ENCODE assay signal across 31 cellular contexts in genomic region chr16:28834873-28835863, GRCh38. TPM values are rescaled to one million over a fixed set of nuclear protein-coding genes. Genes with fewer than 3 reads are reported as not detected.
DNase-seq lines count a peak whose midpoint lies in the region; ATAC-seq, FAIRE-seq and TF ChIP-seq lines count a peak whose summit lies in the region.
"Had no signal": no experiment of that assay in that cellular context is flagged by ENCODE, and none has a peak within 500 bp of the region (broad histone marks: within the 10 kb centered on the region; RNA-seq: fewer than 3 reads in every experiment).

No MANE protein-coding gene starts in this region.

- H3K79me1 ChIP-seq in IMR-90 (ENCODE audit: low read depth in 1 of 2, low read length in 2 of 2) (peaks cover 26 to 37% of the 10 kb centered on the region in 2 experiments), trophoblast cell (ENCODE audit: low read length) (no peaks in the 10 kb centered on the region)

- CTCF ChIA-PET in IMR-90 (lab: Yijun Ruan, JAX) (no interaction called here), K562 (lab: Yijun Ruan, JAX; ENCODE audit: low intra/inter-chr PET ratio) (no interaction called here)

- H3K9ac ChIP-seq in IMR-90 (ENCODE audit: low read depth, low read length) = no peak overlapping the region
- peak overlapping the region in 1 of 2 experiments; percentile 39; a peak in 2 of 4 replicates for H3K9ac ChIP-seq in K562 (ENCODE audit: insufficient read depth in 1 of 2, low read depth in 2 of 2, low read length in 2 of 2)
- no peak overlapping the region for H3K9ac ChIP-seq in trophoblast cell (ENCODE audit: low read length)

- H2AK9ac ChIP-seq in IMR-90 (replicated peaks; ENCODE audit: low read depth, low read length, poor library complexity) = no peak overlapping the region

- no peak overlapping the region for H2BK20ac ChIP-seq in IMR-90 (ENCODE audit: low read depth, low read length)

- H4K8ac ChIP-seq in IMR-90 (ENCODE audit: low read depth in 2 of 2, low read length in 2 of 2) = no peak overlapping the region
- H4K8ac ChIP-seq in trophoblast cell (ENCODE audit: low read depth, low read length) = no peak overlapping the region

- no peak for TF ChIP-seq EP300 in K562 (IDR thresholded peaks at IDR 0.05; ENCODE audit: low read length)

- no peak overlapping the region for H2BK15ac ChIP-seq in IMR-90 (ENCODE audit: low read depth, low read length)

- POLR2A ChIA-PET in IMR-90 (lab: Charles Lee; ENCODE audit: unreplicated experiment) (no interaction called here), K562 (lab: Yijun Ruan, JAX) (interaction anchor here (0.7 to 5.9 kb wide), 5 partner anchors 7 to 101 kb away, joined by 3 to 72 read pairs (median 10); partner anchors contain the start of gene TUFM)

- intact Hi-C loops in IMR-90 (cut with micrococcal nuclease) = no loop called here
- intact Hi-C loops in K562 (cut with micrococcal nuclease) = no loop called here
- intact Hi-C loops in CD14-positive monocyte (cut with micrococcal nuclease) = no loop called here

- TF ChIP-seq RAD21 in IMR-90 (IDR thresholded peaks at IDR 0.05; ENCODE audit: low read length) (no peak), K562 (CRISPR knock-in tag; conservative IDR thresholded peaks at IDR 0.05 in 1 of 2, IDR thresholded peaks at IDR 0.05 in 1 of 2) (no peak)

- no peak for TF ChIP-seq POLR2A in IMR-90 (IDR thresholded peaks at IDR 0.05; ENCODE audit: low read depth, low read length)
- TF ChIP-seq POLR2A in K562 (conservative IDR thresholded peaks at IDR 0.05) = peak; percentile 56; the same call in 1 of the 2 replicates

- no peak overlapping the region for H3K4me2 ChIP-seq in IMR-90 (ENCODE audit: low read depth, low read length)
- no peak overlapping the region for H3K4me2 ChIP-seq in K562 (ENCODE audit: insufficient read depth, low read length)
- H3K4me2 ChIP-seq in trophoblast cell (ENCODE audit: low read length) = no peak overlapping the region

- no peak overlapping the region for H4K12ac ChIP-seq in trophoblast cell (ENCODE audit: low read depth, low read length)

- dilution Hi-C loops in IMR-90 (cut with HindIII; ENCODE audit: low sequenced_read_pairs, unreplicated experiment) = no loop called here

- H3K23ac ChIP-seq in IMR-90 (ENCODE audit: low read depth, low read length) (no peak overlapping the region), trophoblast cell (ENCODE audit: low read length) (no peak overlapping the region)

- in situ Hi-C loops in IMR-90 (cut with MboI; ENCODE audit: low sequenced_read_pairs) = no loop called here
- in situ Hi-C loops in K562 (cut with MboI) = no loop called here

- no peak for FAIRE-seq in K562 (lab: Jason Lieb, UNC)
- FAIRE-seq: keratinocyte had no signal

- BruUV-seq in IMR-90 (replicated peaks; lab: Mats Ljungman, UMichigan) (TSS peak; percentile 29), K562 (replicated peaks; lab: Mats Ljungman, UMichigan) (no TSS peak)

- no peaks in the 10 kb centered on the region for H3K9me3 Mint-ChIP-seq in activated naive CD8-positive, alpha-beta T cell (ENCODE audit: low read depth)
- H3K9me3 Mint-ChIP-seq in activated naive CD8-positive, alpha-beta T cell treated with anti-CD3 and anti-CD28 coated beads, Interleukin-2, amount 50 U/mL, for 24 hours = no peaks in the 10 kb centered on the region
- no peaks in the 10 kb centered on the region for H3K9me3 Mint-ChIP-seq in CD14-positive monocyte
- H3K9me3 Mint-ChIP-seq: activated T-cell treated with anti-CD3 and anti-CD28 coated beads, Interleukin-2, amount 50 U/mL, for 4 hours; H9; naive thymus-derived CD8-positive, alpha-beta T cell had no signal

- no peak for TF ChIP-seq CTCF in IMR-90 (conservative IDR thresholded peaks at IDR 0.05; ENCODE audit: low read depth, low read length)
- no peak for TF ChIP-seq CTCF in K562 (IDR thresholded peaks at IDR 0.05 in 2 of 3, conservative IDR thresholded peaks at IDR 0.05 in 1 of 3; ENCODE audit: insufficient read depth in 2 of 3, low read depth in 1 of 3, low read length in 3 of 3)
- TF ChIP-seq CTCF in CD14-positive monocyte (IDR thresholded peaks at IDR 0.05) = no peak

- H3K4me3 ChIP-seq in IMR-90 (ENCODE audit: insufficient read depth, low read depth, low read length) (no peak overlapping the region), K562 (no peak overlapping the region), trophoblast cell (ENCODE audit: low read depth, low read length) (peak overlapping the region; percentile 48)
- H3K4me3 ChIP-seq: esophagus muscularis mucosa, lower lobe of right lung, Peyer's patch, prostate gland, upper lobe of left lung had no signal

- H2BK120ac ChIP-seq in IMR-90 (ENCODE audit: low read depth, low read length) (no peak overlapping the region), trophoblast cell (ENCODE audit: insufficient read depth, low read length, poor library complexity) (no peak overlapping the region)

- H4K91ac ChIP-seq in IMR-90 (ENCODE audit: insufficient read depth, low read depth, low read length) (no peak overlapping the region), trophoblast cell (ENCODE audit: low read depth, low read length) (no peak overlapping the region)

- DNase-seq in activated naive CD8-positive, alpha-beta T cell treated with anti-CD3 and anti-CD28 coated beads, Interleukin-2, amount 50 U/mL, for 24 hours = no peak
- DNase-seq in IMR-90 (no peak), K562 (ENCODE audit: extremely low read depth in 1 of 4, low spot score in 3 of 4) (no peak), trophoblast cell (no peak), cerebellum (ENCODE audit: low spot score) (no peak), CD14-positive monocyte (ENCODE audit: low spot score) (no peak)
- DNase-seq: ACHN; activated CD4-positive, alpha-beta T cell treated with anti-CD3 and anti-CD28 coated beads for 4 hours; activated CD8-positive, alpha-beta memory T cell treated with anti-CD3 and anti-CD28 coated beads for 24 hours; activated T-cell treated with anti-CD3 and anti-CD28 coated beads, Interleukin-2, amount 50 U/mL, for 4 hours; BE2C; foreskin fibroblast; H9; head of caudate nucleus; lower lobe of right lung; naive thymus-derived CD8-positive, alpha-beta T cell; NCI-H2107; NCI-H345; NCI-H748 treated with DMSO at 0.1 percent for 48 hours; nucleus accumbens; Peyer's patch; stimulated activated CD4-positive, alpha-beta T cell treated with anti-CD3 and anti-CD28 coated beads, Interleukin-4, amount 100 ng/mL, for 1 hour; substantia nigra; T1000; WERI-Rb-1 had no signal

- no peaks in the 10 kb centered on the region for H3K9me3 ChIP-seq in IMR-90 (ENCODE audit: control insufficient read depth, insufficient read depth, low read length)
- H3K9me3 ChIP-seq in K562 (replicated peaks; ENCODE audit: control insufficient read depth, insufficient read depth, low read depth, low read length) = no peaks in the 10 kb centered on the region
- no peaks in the 10 kb centered on the region for H3K9me3 ChIP-seq in trophoblast cell (ENCODE audit: insufficient read depth, low read depth, low read length)
- H3K9me3 ChIP-seq: BE2C, esophagus muscularis mucosa, lower lobe of right lung, Peyer's patch, prostate gland, upper lobe of left lung had no signal

- peaks cover 7% of the 10 kb centered on the region for H3K36me3 Mint-ChIP-seq in activated naive CD8-positive, alpha-beta T cell
- H3K36me3 Mint-ChIP-seq in activated naive CD8-positive, alpha-beta T cell treated with anti-CD3 and anti-CD28 coated beads, Interleukin-2, amount 50 U/mL, for 24 hours (ENCODE audit: low read depth) = peaks cover 69% of the 10 kb centered on the region
- peaks cover 77 to 90% of the 10 kb centered on the region in 2 donors for H3K36me3 Mint-ChIP-seq in CD14-positive monocyte

- no peaks in the 10 kb centered on the region for H3K27me3 Mint-ChIP-seq in activated naive CD8-positive, alpha-beta T cell
- H3K27me3 Mint-ChIP-seq in activated naive CD8-positive, alpha-beta T cell treated with anti-CD3 and anti-CD28 coated beads, Interleukin-2, amount 50 U/mL, for 24 hours = no peaks in the 10 kb centered on the region
- H3K27me3 Mint-ChIP-seq in CD14-positive monocyte (ENCODE audit: low read depth in 3 of 3) = no peaks in the 10 kb centered on the region
- H3K27me3 Mint-ChIP-seq: naive thymus-derived CD8-positive, alpha-beta T cell had no signal

- H3K79me2 ChIP-seq in K562 (ENCODE audit: control insufficient read depth, insufficient read depth, low read length) (peaks cover 11% of the 10 kb centered on the region; the same call in 1 of the 3 replicates), trophoblast cell (ENCODE audit: control insufficient read depth, insufficient read depth, low read length, poor library complexity) (no peaks in the 10 kb centered on the region)

- no peak for ATAC-seq in activated naive CD8-positive, alpha-beta T cell treated with anti-CD3 and anti-CD28 coated beads, Interleukin-2, amount 50 U/mL, for 24 hours
- no peak for ATAC-seq in IMR-90 (ENCODE audit: low read depth)
- ATAC-seq in K562 = no peak
- no peak for ATAC-seq in HG02885 (IDR thresholded peaks at IDR 0.05; ENCODE audit: poor library complexity, unreplicated experiment)
- ATAC-seq: activated T-cell treated with anti-CD3 and anti-CD28 coated beads, Interleukin-2, amount 50 U/mL, for 4 hours; naive thymus-derived CD8-positive, alpha-beta T cell had no signal

- H2BK12ac ChIP-seq in trophoblast cell (ENCODE audit: low read length) = no peak overlapping the region

- H3K36me3 ChIP-seq in IMR-90 (ENCODE audit: control insufficient read depth, insufficient read depth, low read length) = peaks cover 81% of the 10 kb centered on the region
- H3K36me3 ChIP-seq in K562 (ENCODE audit: control insufficient read depth, insufficient read depth, low read length) = peaks cover 83% of the 10 kb centered on the region
- H3K36me3 ChIP-seq in trophoblast cell (ENCODE audit: control insufficient read depth in 1 of 2, insufficient read depth in 2 of 2, low read length in 2 of 2) = peaks cover 70 to 83% of the 10 kb centered on the region in 2 experiments

- H2AFZ ChIP-seq in IMR-90 (replicated peaks; ENCODE audit: low read length, poor library complexity) (no peak overlapping the region), K562 (ENCODE audit: low read depth, low read length) (no peak overlapping the region), trophoblast cell (ENCODE audit: insufficient read depth, low read length, poor library complexity) (no peak overlapping the region)

- no peaks in the 10 kb centered on the region for H3K27me3 ChIP-seq in IMR-90 (ENCODE audit: control insufficient read depth, insufficient read depth, low read length)
- H3K27me3 ChIP-seq in K562 (ENCODE audit: control insufficient read depth in 2 of 2, insufficient read depth in 2 of 2, low read length in 2 of 2) = no peaks in the 10 kb centered on the region
- H3K27me3 ChIP-seq in trophoblast cell (ENCODE audit: insufficient read depth, low read length) = no peaks in the 10 kb centered on the region
- H3K27me3 ChIP-seq: BE2C, esophagus muscularis mucosa, Peyer's patch, upper lobe of left lung had no signal

- H2AK5ac ChIP-seq in IMR-90 (ENCODE audit: low read depth, low read length) (no peak overlapping the region), trophoblast cell (ENCODE audit: low read length) (no peak overlapping the region)

- H2BK5ac ChIP-seq in IMR-90 (ENCODE audit: low read depth, low read length, poor library complexity, severe bottlenecking) (no peak overlapping the region), trophoblast cell (ENCODE audit: low read depth, low read length, poor library complexity) (no peak overlapping the region)

- H3K4me3 Mint-ChIP-seq in activated naive CD8-positive, alpha-beta T cell = no peak overlapping the region
- H3K4me3 Mint-ChIP-seq in activated naive CD8-positive, alpha-beta T cell treated with anti-CD3 and anti-CD28 coated beads, Interleukin-2, amount 50 U/mL, for 24 hours = no peak overlapping the region
- H3K4me3 Mint-ChIP-seq in CD14-positive monocyte = no peak overlapping the region
- H3K4me3 Mint-ChIP-seq: activated T-cell treated with anti-CD3 and anti-CD28 coated beads, Interleukin-2, amount 50 U/mL, for 4 hours; H9; naive thymus-derived CD8-positive, alpha-beta T cell had no signal

- H3K14ac ChIP-seq in IMR-90 (replicated peaks; ENCODE audit: low read depth, low read length) (no peak overlapping the region), trophoblast cell (ENCODE audit: low read length) (no peak overlapping the region)

- no peaks in the 10 kb centered on the region for H3K9me1 ChIP-seq in IMR-90 (ENCODE audit: insufficient read depth, low read length)
- no peaks in the 10 kb centered on the region for H3K9me1 ChIP-seq in K562 (ENCODE audit: control insufficient read depth, insufficient read depth, low read length)

- H3K4ac ChIP-seq in IMR-90 (ENCODE audit: low read depth, low read length) (no peak overlapping the region), trophoblast cell (ENCODE audit: low read depth, low read length) (no peak overlapping the region)

- no peak overlapping the region for H3K27ac ChIP-seq in IMR-90 (ENCODE audit: insufficient read depth, low read length)
- no peak overlapping the region for H3K27ac ChIP-seq in K562 (ENCODE audit: extremely low read depth, low read depth, low read length)
- H3K27ac ChIP-seq in trophoblast cell (ENCODE audit: low read depth, low read length) = no peak overlapping the region
- H3K27ac ChIP-seq: esophagus muscularis mucosa, lower lobe of right lung, Peyer's patch, prostate gland, upper lobe of left lung, WERI-Rb-1 had no signal

- H4K5ac ChIP-seq in IMR-90 (ENCODE audit: low read depth, low read length) = no peak overlapping the region

- peak overlapping the region; percentile 34 for H3K27ac Mint-ChIP-seq in activated naive CD8-positive, alpha-beta T cell
- no peak overlapping the region for H3K27ac Mint-ChIP-seq in activated naive CD8-positive, alpha-beta T cell treated with anti-CD3 and anti-CD28 coated beads, Interleukin-2, amount 50 U/mL, for 24 hours
- peak overlapping the region in 1 of 7 donors; percentile 55 for H3K27ac Mint-ChIP-seq in CD14-positive monocyte
- H3K27ac Mint-ChIP-seq: H9 had no signal

- no peak overlapping the region for H3K56ac ChIP-seq in IMR-90 (ENCODE audit: extremely low read depth, insufficient read depth, low read length)

- H3K4me1 ChIP-seq in IMR-90 (ENCODE audit: control insufficient read depth, insufficient read depth, low read length) = no peaks in the 10 kb centered on the region
- H3K4me1 ChIP-seq in K562 (replicated peaks in 1 of 2; ENCODE audit: control insufficient read depth in 2 of 2, insufficient read depth in 2 of 2, low read length in 2 of 2) = peaks cover 0 to 20% of the 10 kb centered on the region in 2 experiments; a peak in 2 of 5 replicates
- no peaks in the 10 kb centered on the region for H3K4me1 ChIP-seq in trophoblast cell (ENCODE audit: control insufficient read depth in 1 of 2, insufficient read depth in 2 of 2, low read length in 2 of 2)
- H3K4me1 ChIP-seq: BE2C, lower lobe of right lung, Peyer's patch, prostate gland, upper lobe of left lung had no signal

- H3K18ac ChIP-seq in IMR-90 (ENCODE audit: low read depth, low read length) (no peak overlapping the region), trophoblast cell (ENCODE audit: low read length) (no peak overlapping the region)

- H4K20me1 ChIP-seq in IMR-90 (ENCODE audit: insufficient read depth, low read length) (peaks cover 44% of the 10 kb centered on the region), K562 (replicated peaks; ENCODE audit: control insufficient read depth, insufficient read depth, low read length) (peaks cover 13% of the 10 kb centered on the region; the same call in 1 of the 2 replicates)

- peaks cover 10% of the 10 kb centered on the region for H3K4me1 Mint-ChIP-seq in activated naive CD8-positive, alpha-beta T cell (ENCODE audit: low read depth)
- peaks cover 8% of the 10 kb centered on the region for H3K4me1 Mint-ChIP-seq in activated naive CD8-positive, alpha-beta T cell treated with anti-CD3 and anti-CD28 coated beads, Interleukin-2, amount 50 U/mL, for 24 hours
- peaks cover 19% of the 10 kb centered on the region for H3K4me1 Mint-ChIP-seq in CD14-positive monocyte
- H3K4me1 Mint-ChIP-seq: H9 had no signal

- 90% methylated on average over 10 of the region's 25 CpGs; no CpG with 5 or more reads in 1 of the 2 experiments for WGBS in IMR-90 (ENCODE audit: extremely low coverage in 2 of 2, insufficient read length in 1 of 2), 2 experiments
- 95% methylated on average over 21 of the region's 25 CpGs for WGBS in K562 (ENCODE audit: insufficient coverage, low coverage, missing lambda C conversion rate)
- WGBS in trophoblast cell (ENCODE audit: extremely low coverage, insufficient coverage, insufficient read length) = no CpG with 5 or more reads among the region's 25 CpGs

RNA-seq across cellular contexts. Expression of gene TUFM, which starts 11.0 kb away (rescaled TPM):
- total RNA-seq in IMR-90 (2012; rRNA removed) (80.3 and 88.0 TPM in 2 replicates), K562 (2014; rRNA removed) (366 and 468 TPM in 2 replicates), K562 (2014; rRNA removed; fragmentation: Illumina TruSeq; extraction: Trizol) (202 and 249 TPM in 2 replicates), K562 (2015; rRNA removed; fragmentation: Illumina TruSeq; extraction: Trizol) (255 and 256 TPM in 2 replicates), K562 (2021) (410 and 434 TPM in 2 replicates), cerebellum (43.1 TPM)
- polyA plus RNA-seq in IMR-90 (2012; rRNA removed) (126 and 131 TPM in 2 replicates), K562 (2011; rRNA removed) (174 and 217 TPM in 2 replicates), K562 (2014; fragmentation: Illumina TruSeq; extraction: Trizol) (354 and 374 TPM in 2 replicates), K562 (2014; fragmentation: Nextera tagmentation; extraction: Ambion mirVana) (10 to 100 TPM; 34.1 to 71.2 TPM), K562 (2014; rRNA removed) (275 and 298 TPM in 2 replicates), CD14-positive monocyte (100 to 1,000 TPM; 146 to 148 TPM)
- 136 and 158 TPM in 2 replicates for polyA plus RNA-seq in IMR-90 (2012; cell fraction: cytosol; rRNA removed)
- polyA plus RNA-seq in IMR-90 (2012; cell fraction: nucleus; rRNA removed; ENCODE audit: low replicate concordance) = 224 and 380 TPM in 2 replicates
- total RNA-seq in K562 (2011; cell fraction: chromatin; rRNA removed; ENCODE audit: low replicate concordance) = 141 and 307 TPM in 2 replicates
- 333 and 347 TPM in 2 replicates for total RNA-seq in K562 (2011; cell fraction: nucleolus; rRNA removed)
- 204 and 233 TPM in 2 replicates for total RNA-seq in K562 (2011; cell fraction: nucleoplasm; rRNA removed)
- 203 and 308 TPM in 2 replicates for polyA plus RNA-seq in K562 (2011; cell fraction: cytosol; rRNA removed)
- 506 and 760 TPM in 2 replicates for polyA plus RNA-seq in K562 (2011; cell fraction: nucleus; rRNA removed)
- 267 and 370 TPM in 2 replicates for polyA plus RNA-seq in K562 (2012)
- 73.7 and 83.7 TPM in 2 replicates for polyA minus RNA-seq in K562 (2011; rRNA and poly(A)+ RNA removed)
- 105 and 124 TPM in 2 replicates for polyA minus RNA-seq in K562 (2011; cell fraction: cytosol; rRNA and poly(A)+ RNA removed)
- 69.0 and 71.4 TPM in 2 replicates for polyA minus RNA-seq in K562 (2011; cell fraction: nucleus; rRNA and poly(A)+ RNA removed)
- 147 TPM in 2 replicates for polyA plus RNA-seq in trophoblast cell (2013)

RNA-seq across cellular contexts. Expression of gene ATXN2L, which starts 12.4 kb away (rescaled TPM):
- total RNA-seq in IMR-90 (2012; rRNA removed) (10.3 and 12.9 TPM in 2 replicates), K562 (2014; rRNA removed) (62.2 and 78.2 TPM in 2 replicates), K562 (2014; rRNA removed; fragmentation: Illumina TruSeq; extraction: Trizol) (37.2 and 38.7 TPM in 2 replicates), K562 (2015; rRNA removed; fragmentation: Illumina TruSeq; extraction: Trizol) (35.7 and 36.4 TPM in 2 replicates), K562 (2021) (233 and 280 TPM in 2 replicates), cerebellum (47.1 TPM)
- polyA plus RNA-seq in IMR-90 (2012; rRNA removed) (50.2 and 58.8 TPM in 2 replicates), K562 (2011; rRNA removed) (25.1 and 43.6 TPM in 2 replicates), K562 (2014; fragmentation: Illumina TruSeq; extraction: Trizol) (130 and 193 TPM in 2 replicates), K562 (2014; fragmentation: Nextera tagmentation; extraction: Ambion mirVana) (1 to 10 TPM; 3.8 to 6.5 TPM), K562 (2014; rRNA removed) (115 and 145 TPM in 2 replicates), CD14-positive monocyte (10 to 100 TPM in 1 of 2 donors, 1 to 10 TPM in 1; 4.8 to 10.2 TPM)
- polyA plus RNA-seq in IMR-90 (2012; cell fraction: cytosol; rRNA removed) = 38.2 and 65.5 TPM in 2 replicates
- 162 and 355 TPM in 2 replicates for polyA plus RNA-seq in IMR-90 (2012; cell fraction: nucleus; rRNA removed; ENCODE audit: low replicate concordance)
- 649 and 780 TPM in 2 replicates for total RNA-seq in K562 (2011; cell fraction: chromatin; rRNA removed; ENCODE audit: low replicate concordance)
- total RNA-seq in K562 (2011; cell fraction: nucleolus; rRNA removed) = 305 and 317 TPM in 2 replicates
- 402 and 422 TPM in 2 replicates for total RNA-seq in K562 (2011; cell fraction: nucleoplasm; rRNA removed)
- 32.0 and 34.3 TPM in 2 replicates for polyA plus RNA-seq in K562 (2011; cell fraction: cytosol; rRNA removed)
- polyA plus RNA-seq in K562 (2011; cell fraction: nucleus; rRNA removed) = 272 and 340 TPM in 2 replicates
- 146 and 261 TPM in 2 replicates for polyA plus RNA-seq in K562 (2012)
- polyA minus RNA-seq in K562 (2011; rRNA and poly(A)+ RNA removed) = 37.4 and 45.8 TPM in 2 replicates
- 89.4 and 177 TPM in 2 replicates for polyA minus RNA-seq in K562 (2011; cell fraction: cytosol; rRNA and poly(A)+ RNA removed)
- 75.4 and 98.7 TPM in 2 replicates for polyA minus RNA-seq in K562 (2011; cell fraction: nucleus; rRNA and poly(A)+ RNA removed)
- 336 and 356 TPM in 2 replicates for polyA plus RNA-seq in trophoblast cell (2013)

RNA-seq across cellular contexts. Expression of gene SH2B1, which starts 28.5 kb away (rescaled TPM):
- 3.9 and 4.7 TPM in 2 replicates for total RNA-seq in IMR-90 (2012; rRNA removed)
- 38.6 and 39.9 TPM in 2 replicates for polyA plus RNA-seq in IMR-90 (2012; rRNA removed)
- 21.8 and 35.0 TPM in 2 replicates for polyA plus RNA-seq in IMR-90 (2012; cell fraction: cytosol; rRNA removed)
- 206 and 313 TPM in 2 replicates for polyA plus RNA-seq in IMR-90 (2012; cell fraction: nucleus; rRNA removed; ENCODE audit: low replicate concordance)
- total RNA-seq in K562 (2011; cell fraction: chromatin; rRNA removed; ENCODE audit: low replicate concordance) = 80.7 and 204 TPM in 2 replicates
- 124 and 147 TPM in 2 replicates for total RNA-seq in K562 (2011; cell fraction: nucleolus; rRNA removed)
- total RNA-seq in K562 (2011; cell fraction: nucleoplasm; rRNA removed) = 94.3 and 96.1 TPM in 2 replicates
- 24.7 and 25.9 TPM in 2 replicates for total RNA-seq in K562 (2014; rRNA removed)
- 4.2 and 9.5 TPM in 2 replicates for total RNA-seq in K562 (2014; rRNA removed; fragmentation: Illumina TruSeq; extraction: Trizol)
- 15.3 and 16.8 TPM in 2 replicates for total RNA-seq in K562 (2015; rRNA removed; fragmentation: Illumina TruSeq; extraction: Trizol)
- 52.5 and 58.2 TPM in 2 replicates for total RNA-seq in K562 (2021)
- polyA plus RNA-seq in K562 (2011; rRNA removed) = 12.3 and 23.7 TPM in 2 replicates
- polyA plus RNA-seq in K562 (2011; cell fraction: cytosol; rRNA removed) = 17.1 and 29.3 TPM in 2 replicates
- 163 and 237 TPM in 2 replicates for polyA plus RNA-seq in K562 (2011; cell fraction: nucleus; rRNA removed)
- 36.6 and 51.3 TPM in 2 replicates for polyA plus RNA-seq in K562 (2012)
- polyA plus RNA-seq in K562 (2014; fragmentation: Illumina TruSeq; extraction: Trizol) = 39.4 and 43.6 TPM in 2 replicates
- under 1 TPM; 0.18 to 0.53 TPM for polyA plus RNA-seq in K562 (2014; fragmentation: Nextera tagmentation; extraction: Ambion mirVana)
- 41.7 and 42.5 TPM in 2 replicates for polyA plus RNA-seq in K562 (2014; rRNA removed)
- 3.2 and 4.6 TPM in 2 replicates for polyA minus RNA-seq in K562 (2011; rRNA and poly(A)+ RNA removed)
- 8.1 and 11.8 TPM in 2 replicates for polyA minus RNA-seq in K562 (2011; cell fraction: cytosol; rRNA and poly(A)+ RNA removed)
- polyA minus RNA-seq in K562 (2011; cell fraction: nucleus; rRNA and poly(A)+ RNA removed) = 28.5 and 28.7 TPM in 2 replicates
- polyA plus RNA-seq in trophoblast cell (2013) = 28.0 and 28.5 TPM in 2 replicates
- total RNA-seq in cerebellum = 14.4 TPM
- 1 to 10 TPM in 1 of 2 donors, under 1 TPM in 1; 0.93 to 1.1 TPM for polyA plus RNA-seq in CD14-positive monocyte

RNA-seq across cellular contexts. Expression of gene ATP2A1, which starts 43.1 kb away (rescaled TPM):
- total RNA-seq in IMR-90 (2012; rRNA removed) (under 0.01 TPM in 1 of 2 replicates, not detected in the other), K562 (2014; rRNA removed) (0.41 and 0.65 TPM in 2 replicates), K562 (2014; rRNA removed; fragmentation: Illumina TruSeq; extraction: Trizol) (0.64 and 0.65 TPM in 2 replicates), K562 (2015; rRNA removed; fragmentation: Illumina TruSeq; extraction: Trizol) (0.65 and 1.9 TPM in 2 replicates), K562 (2021) (2.3 and 2.6 TPM in 2 replicates), cerebellum (0.18 TPM)
- polyA plus RNA-seq in IMR-90 (2012; rRNA removed) (0.56 and 0.63 TPM in 2 replicates), K562 (2011; rRNA removed) (1.2 and 3.1 TPM in 2 replicates), K562 (2014; fragmentation: Illumina TruSeq; extraction: Trizol) (1.8 TPM in 2 replicates), K562 (2014; fragmentation: Nextera tagmentation; extraction: Ambion mirVana) (under 1 TPM; 0.25 to 0.58 TPM), K562 (2014; rRNA removed) (1.4 and 1.8 TPM in 2 replicates), CD14-positive monocyte (not detected)
- polyA plus RNA-seq in IMR-90 (2012; cell fraction: cytosol; rRNA removed) = 0.35 and 0.36 TPM in 2 replicates
- polyA plus RNA-seq in IMR-90 (2012; cell fraction: nucleus; rRNA removed; ENCODE audit: low replicate concordance) = 6.0 and 9.8 TPM in 2 replicates
- total RNA-seq in K562 (2011; cell fraction: chromatin; rRNA removed; ENCODE audit: low replicate concordance) = 19.9 and 68.6 TPM in 2 replicates
- 13.0 and 15.8 TPM in 2 replicates for total RNA-seq in K562 (2011; cell fraction: nucleolus; rRNA removed)
- total RNA-seq in K562 (2011; cell fraction: nucleoplasm; rRNA removed) = 17.7 and 18.4 TPM in 2 replicates
- polyA plus RNA-seq in K562 (2011; cell fraction: cytosol; rRNA removed) = 1.5 and 2.5 TPM in 2 replicates
- 27.8 and 31.5 TPM in 2 replicates for polyA plus RNA-seq in K562 (2011; cell fraction: nucleus; rRNA removed)
- 2.8 and 6.1 TPM in 2 replicates for polyA plus RNA-seq in K562 (2012)
- 0.60 and 2.1 TPM in 2 replicates for polyA minus RNA-seq in K562 (2011; rRNA and poly(A)+ RNA removed)
- polyA minus RNA-seq in K562 (2011; cell fraction: cytosol; rRNA and poly(A)+ RNA removed) = 0.76 and 1.4 TPM in 2 replicates
- 2.0 and 4.8 TPM in 2 replicates for polyA minus RNA-seq in K562 (2011; cell fraction: nucleus; rRNA and poly(A)+ RNA removed)
- 1.6 and 1.8 TPM in 2 replicates for polyA plus RNA-seq in trophoblast cell (2013)
- polyA plus RNA-seq: naive thymus-derived CD8-positive, alpha-beta T cell had no signal
